1 cellular context compared by ENCODE assay signal in the genomic region with DNA sequence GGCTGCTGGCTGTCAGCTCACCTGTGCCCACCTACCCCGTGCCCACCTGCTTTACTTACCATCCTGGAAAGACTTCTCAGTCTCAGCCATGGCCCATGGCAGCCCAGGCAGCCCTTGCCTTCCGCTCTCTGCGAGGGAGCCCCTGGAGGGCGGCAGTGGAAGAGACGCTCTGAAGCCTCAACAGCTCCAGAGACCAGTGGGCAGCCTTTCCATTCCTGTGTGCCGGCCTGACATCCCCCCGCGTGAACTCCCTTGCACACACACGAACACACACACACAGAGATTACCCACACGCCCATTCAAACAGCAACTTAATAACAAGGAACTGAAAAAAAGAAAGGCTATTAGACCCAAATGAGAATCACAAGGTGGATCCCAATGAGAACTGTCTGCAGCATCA.
TF ChIP-seq lines count a peak whose summit lies in the region.

No MANE protein-coding gene starts in this region.

TF ChIP-seq in WTC11, 78 proteins besides CTCF, POLR2A, EP300 and RAD21 (continued from another document):
- TF ChIP-seq AFF4 (CRISPR knock-in tag; IDR thresholded peaks at IDR 0.05; ENCODE audit: borderline replicate concordance) (no peak), ZNF317 (CRISPR knock-in tag; IDR thresholded peaks at IDR 0.05; ENCODE audit: borderline replicate concordance, low read depth) (no peak), ZNF219 (CRISPR knock-in tag; IDR thresholded peaks at IDR 0.05; ENCODE audit: borderline replicate concordance) (no peak)
- TF ChIP-seq, protein P1, sequence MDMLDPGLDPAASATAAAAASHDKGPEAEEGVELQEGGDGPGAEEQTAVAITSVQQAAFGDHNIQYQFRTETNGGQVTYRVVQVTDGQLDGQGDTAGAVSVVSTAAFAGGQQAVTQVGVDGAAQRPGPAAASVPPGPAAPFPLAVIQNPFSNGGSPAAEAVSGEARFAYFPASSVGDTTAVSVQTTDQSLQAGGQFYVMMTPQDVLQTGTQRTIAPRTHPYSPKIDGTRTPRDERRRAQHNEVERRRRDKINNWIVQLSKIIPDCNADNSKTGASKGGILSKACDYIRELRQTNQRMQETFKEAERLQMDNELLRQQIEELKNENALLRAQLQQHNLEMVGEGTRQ (CRISPR knock-in tag; IDR thresholded peaks at IDR 0.05), result no peak
